8 cellular contexts compared by ENCODE assay signal in the genomic region with DNA sequence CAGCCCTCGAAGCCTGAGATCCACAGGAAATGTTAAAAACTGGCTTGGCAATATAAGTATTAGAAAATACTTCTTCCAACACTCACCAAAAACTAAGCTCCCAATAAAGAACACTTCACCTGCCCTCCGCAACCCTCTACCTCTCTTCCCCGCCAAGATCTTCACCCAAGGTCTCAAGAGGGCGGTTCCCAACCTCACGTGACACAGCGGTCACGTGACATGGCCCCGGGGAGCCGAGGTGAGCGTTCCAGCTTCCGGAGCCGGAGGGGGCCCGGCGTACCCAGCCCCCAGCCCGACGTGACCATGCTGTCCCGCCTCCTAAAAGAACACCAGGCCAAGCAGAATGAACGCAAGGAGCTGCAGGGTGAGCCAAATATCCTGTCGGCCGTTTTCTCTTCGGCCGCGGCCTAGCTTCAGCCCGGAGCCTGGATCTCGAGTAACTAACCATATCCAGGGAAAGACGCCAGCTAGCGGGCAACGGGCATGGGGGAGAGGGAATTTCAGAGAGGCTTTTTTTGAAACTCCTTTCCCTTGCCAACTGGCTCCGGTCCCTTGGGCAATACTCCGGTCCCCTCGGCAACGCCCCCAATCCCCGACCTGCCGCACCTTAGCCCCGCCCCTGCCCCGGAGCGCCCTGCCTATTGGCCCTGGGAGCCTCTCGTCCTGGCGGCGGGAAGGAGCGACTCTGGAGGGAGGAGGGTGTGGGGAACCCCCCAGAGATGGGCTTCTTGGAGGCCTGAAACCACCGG. TPM values are rescaled to one million over a fixed set of nuclear protein-coding genes. Genes with fewer than 3 reads are reported as not detected.
DNase-seq lines count a peak whose midpoint lies in the region; ATAC-seq and TF ChIP-seq lines count a peak whose summit lies in the region.

TSS of gene BLOC1S1 (plus strand) at position 214 of the 749 bp plus-strand sequence. CDS start at position 220, 6 bp downstream.

- no peaks in the 10 kb centered on the region for H3K9me3 ChIP-seq in spleen

- peaks cover 34% of the 10 kb centered on the region for H3K4me1 Mint-ChIP-seq in activated B cell treated with CpG ODN at 0.5 μM for 24 hours
- peaks cover 41 to 56% of the 10 kb centered on the region in 2 donors for H3K4me1 Mint-ChIP-seq in immature natural killer cell

- no peak for TF ChIP-seq CTCF in AG09309 (IDR thresholded peaks at IDR 0.05; ENCODE audit: control insufficient read depth, insufficient read depth, low read depth, low read length, missing control alignments)
- TF ChIP-seq CTCF in activated B cell treated with CpG ODN at 0.5 μM for 24 hours (IDR thresholded peaks at IDR 0.05): no peak
- TF ChIP-seq CTCF in cardiac fibroblast (IDR thresholded peaks at IDR 0.05; ENCODE audit: low read depth, low read length): no peak
- peak in 3 of 11 experiments; percentile 13 to 39 (median 31) for TF ChIP-seq CTCF in spleen (IDR thresholded peaks at IDR 0.05 in 8 of 11, conservative IDR thresholded peaks at IDR 0.05 in 3 of 11)

- H3K36me3 ChIP-seq in spleen: peaks cover 0 to 35% (median 12%) of the 10 kb centered on the region in 6 donors

- H3K27me3 Mint-ChIP-seq in activated B cell treated with CpG ODN at 0.5 μM for 24 hours (peaks cover 2% of the 10 kb centered on the region), immature natural killer cell (ENCODE audit: low read depth in 3 of 3) (peaks cover 11 to 20% (median 15%) of the 10 kb centered on the region in 3 donors)

- intact Hi-C loops in activated B cell treated with CpG ODN at 0.5 μM for 24 hours (cut with micrococcal nuclease): loop anchor here (1.0 to 2.0 kb wide), 3 partner anchors 13 to 325 kb away; partner anchors contain the start of genes CD63 and RPS26
- intact Hi-C loops in spleen (cut with DNase I; ENCODE audit: low total_unique reads): no loop called here

- ATAC-seq in GM19023 (IDR thresholded peaks at IDR 0.05; ENCODE audit: unreplicated experiment) (peak; percentile 95), HG03196 (IDR thresholded peaks at IDR 0.05; ENCODE audit: unreplicated experiment) (peak; percentile 91), activated B cell treated with CpG ODN at 0.5 μM for 24 hours (ENCODE audit: low read depth) (peak; percentile 94)

- WGBS in spleen, 5 donors: 0 to 2% (median 1%) methylated on average over 41 to 42 of the region's 42 CpGs

- POLR2A ChIA-PET in activated B cell treated with CpG ODN at 0.5 μM for 24 hours (lab: Charles Lee): interaction anchor here (0.5 to 2.0 kb wide), 20 partner anchors 9 to 660 kb away, joined by 3 to 29 read pairs (median 5); partner anchors contain the start of genes CD63, DNAJC14, ITGA7 and ORMDL2

- H3K4me1 ChIP-seq in spleen: peaks cover 33 to 68% (median 53%) of the 10 kb centered on the region in 6 donors

- H3K27ac Mint-ChIP-seq in activated B cell treated with CpG ODN at 0.5 μM for 24 hours (peak within 1 kb of the TSS; percentile 91), immature natural killer cell (peak within 1 kb of the TSS; percentile 85 to 94 (median 93))

- H3K27ac ChIP-seq in spleen: peak within 1 kb of the TSS; percentile 83 to 97 (median 96)

- H3K4me3 Mint-ChIP-seq in activated B cell treated with CpG ODN at 0.5 μM for 24 hours (peak within 1 kb of the TSS; percentile 92), immature natural killer cell (peak within 1 kb of the TSS; percentile 84 to 92 (median 89))

- H3K9me3 Mint-ChIP-seq in activated B cell treated with CpG ODN at 0.5 μM for 24 hours (no peaks in the 10 kb centered on the region), immature natural killer cell (no peaks in the 10 kb centered on the region)

- no peaks in the 10 kb centered on the region for H3K27me3 ChIP-seq in spleen (replicated peaks in 1 of 7)

- CTCF ChIA-PET in activated B cell treated with CpG ODN at 0.5 μM for 24 hours (lab: Charles Lee): interaction anchor here (0.8 to 4.8 kb wide), 7 partner anchors 9 to 1972 kb away, joined by 3 to 29 read pairs (median 4); no protein-coding TSS in a partner anchor

- peaks cover 15% of the 10 kb centered on the region for H3K36me3 Mint-ChIP-seq in activated B cell treated with CpG ODN at 0.5 μM for 24 hours (ENCODE audit: low read depth)
- no peaks in the 10 kb centered on the region for H3K36me3 Mint-ChIP-seq in immature natural killer cell

- H3K4me3 ChIP-seq in AG09309 (ENCODE audit: control insufficient read depth, low read depth, low read length) (peak within 1 kb of the TSS; percentile 80), cardiac fibroblast (replicated peaks in 1 of 2; ENCODE audit: low read depth in 2 of 2, low read length in 2 of 2) (peak within 1 kb of the TSS; percentile 66 to 72), spleen (peak within 1 kb of the TSS; percentile 70 to 98 (median 91))

- DNase-seq in AG09309 (ENCODE audit: low read depth): peak; percentile 63
- peak; percentile 95 for DNase-seq in NCI-H345 (lab: John Stamatoyannopoulos, UW)
- DNase-seq in activated B cell treated with CpG ODN at 0.5 μM for 24 hours: peak; percentile 92
- DNase-seq in cardiac fibroblast (ENCODE audit: low read depth in 2 of 2): peak; percentile 91 to 95
- DNase-seq in immature natural killer cell: peak; percentile 88 to 90 (median 89)
- peak; percentile 98 for DNase-seq in spleen

- no peak for TF ChIP-seq POLR2A in spleen (IDR thresholded peaks at IDR 0.05)

RNA-seq across cellular contexts. Expression of gene BLOC1S1, which starts in this region (rescaled TPM):
- 91.0 and 104 TPM in 2 replicates for total RNA-seq in activated B cell treated with CpG ODN at 0.5 μM for 24 hours
- polyA plus RNA-seq in immature natural killer cell: 100 to 1,000 TPM; 108 to 198 (median 127) TPM
- total RNA-seq in spleen: 100 to 1,000 TPM; 113 to 228 (median 141) TPM
- polyA plus RNA-seq in spleen: 100 to 1,000 TPM; 278 to 304 (median 282) TPM

Comparison
In these comparisons a context has a peak if more than half of its experiments do, and no peak if none do; other contexts are left out.
1. Peak in every context shown above with its lines: DNase-seq, ATAC-seq, H3K4me3 ChIP-seq and H3K27ac ChIP-seq.